19 cellular contexts compared by ENCODE assay signal in the genomic region with DNA sequence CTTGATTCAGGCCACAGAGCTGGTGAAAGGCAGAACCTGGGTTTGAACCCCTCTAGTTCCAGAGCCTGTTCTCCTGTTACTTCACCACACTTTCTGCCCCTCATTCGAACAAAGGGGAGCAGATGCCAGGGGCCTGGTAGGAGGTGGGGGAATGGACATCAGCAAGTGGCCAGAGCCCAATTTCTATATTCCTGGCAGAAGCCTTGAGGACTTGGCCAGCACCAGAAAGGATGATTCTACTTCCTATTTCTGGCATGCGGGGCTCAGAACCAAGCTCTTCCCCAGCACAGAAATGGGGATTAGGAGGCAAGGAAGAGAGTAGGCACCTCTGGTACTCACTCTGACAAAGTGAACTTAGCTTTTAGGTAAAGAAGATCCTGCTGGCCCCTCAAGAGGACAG. TPM values are rescaled to one million over a fixed set of nuclear protein-coding genes. Genes with fewer than 3 reads are reported as not detected.
DNase-seq lines count a peak whose midpoint lies in the region; TF ChIP-seq lines count a peak whose summit lies in the region.
"Had no signal": no experiment of that assay in that cellular context is flagged by ENCODE, and none has a peak within 500 bp of the region (broad histone marks: within the 10 kb centered on the region; RNA-seq: fewer than 3 reads in every experiment).

No MANE protein-coding gene starts in this region.

- no peak overlapping the region for H3T11ph ChIP-seq in H9 (ENCODE audit: low read length)

- H3K4me2 ChIP-seq in H9 (ENCODE audit: insufficient read depth, insufficient read length, low read length) = no peak overlapping the region
- H3K4me2 ChIP-seq: A549 had no signal

- DNase-seq in AG04450 (ENCODE audit: low read depth, low spot score) (no peak), H9 (peak; percentile 13), cerebellar nuclear complex (lab: John Stamatoyannopoulos, UW) (peak; percentile 37 to 74), vagina (ENCODE audit: extremely low spot score in 2 of 2) (peak; percentile 22 to 31), COLO829 (ENCODE audit: low spot score) (no peak), nephron progenitor cell (no peak), chondrocyte (ENCODE audit: low spot score) (no peak)
- DNase-seq: 8988T; ACHN; Caco-2; CD4-positive, alpha-beta memory T cell; DMS153; DND-41; GDM1; GM23248; H7 had no signal

- H3K36me3 ChIP-seq in vagina = no peaks in the 10 kb centered on the region

- H2BK15ac ChIP-seq in H9 (ENCODE audit: low read depth, low read length) = no peak overlapping the region

- no peaks in the 10 kb centered on the region for H3K23me2 ChIP-seq in H9 (ENCODE audit: insufficient read length, low read depth, low read length, poor library complexity, severe bottlenecking)

- H3K9ac ChIP-seq in H9 (ENCODE audit: extremely low read depth, insufficient read length, low read length) = no peak overlapping the region
- H3K9ac ChIP-seq: GM23248 had no signal

- H3K4me3 ChIP-seq in AG04450 (ENCODE audit: low read depth, low read length) (no peak overlapping the region), vagina (no peak overlapping the region)
- H3K4me3 ChIP-seq: A549, GM12878, GM23248 had no signal

- no peak overlapping the region for H3K14ac ChIP-seq in H9 (ENCODE audit: insufficient read depth, low read length)

- no peak overlapping the region for H2AFZ ChIP-seq in H9 (ENCODE audit: low read length)
- H2AFZ ChIP-seq: GM23248 had no signal

- peaks cover 52% of the 10 kb centered on the region; the same call in 1 of the 2 replicates for H3K79me2 ChIP-seq in H9 (ENCODE audit: insufficient read depth, low read length)

- H3K9me3 Mint-ChIP-seq in H9 (no peaks in the 10 kb centered on the region; a peak in 1 of 5 replicates), nephron progenitor cell (no peaks in the 10 kb centered on the region), chondrocyte (ENCODE audit: low read depth) (no peaks in the 10 kb centered on the region)
- H3K9me3 Mint-ChIP-seq: CD4-positive, alpha-beta memory T cell had no signal

- no peak overlapping the region for H4K8ac ChIP-seq in H9 (replicated peaks; ENCODE audit: insufficient read length, low read depth, low read length)

- no peak overlapping the region for H4K91ac ChIP-seq in H9 (ENCODE audit: insufficient read length, low read depth, low read length)

- no peak overlapping the region for H3K18ac ChIP-seq in H9 (ENCODE audit: insufficient read length, low read depth, low read length)

- peak overlapping the region; percentile 31 for H3K27ac ChIP-seq in AG04450 (ENCODE audit: low read depth, low read length)
- no peak overlapping the region for H3K27ac ChIP-seq in H9 (ENCODE audit: insufficient read length, low read depth, low read length)
- H3K27ac ChIP-seq in vagina = no peak overlapping the region
- H3K27ac ChIP-seq: A549, GM23248 had no signal

- no peak overlapping the region for H2BK12ac ChIP-seq in H9 (ENCODE audit: insufficient read length, low read depth, low read length)

- H3K27me3 ChIP-seq in AG04450 (ENCODE audit: control insufficient read depth, insufficient read depth, low read length) (peaks cover 5% of the 10 kb centered on the region), H9 (ENCODE audit: insufficient read depth, low read length) (no peaks in the 10 kb centered on the region), vagina (no peaks in the 10 kb centered on the region)

- H3K4me1 ChIP-seq in H9 (ENCODE audit: insufficient read depth, low read length) (peaks cover 24% of the 10 kb centered on the region; the same call in 1 of the 2 replicates), vagina (no peaks in the 10 kb centered on the region)
- H3K4me1 ChIP-seq: A549, Caco-2 had no signal

- no peaks in the 10 kb centered on the region for H4K20me1 ChIP-seq in H9 (ENCODE audit: control insufficient read depth, insufficient read depth, insufficient read length)

- H4K5ac ChIP-seq in H9 (ENCODE audit: insufficient read length, low read depth, low read length) = no peak overlapping the region

- H3K4me1 Mint-ChIP-seq in H9 (peaks cover 62 to 63% of the 10 kb centered on the region in 2 experiments), nephron progenitor cell (peaks cover 45% of the 10 kb centered on the region), chondrocyte (ENCODE audit: low read depth) (no peaks in the 10 kb centered on the region)
- H3K4me1 Mint-ChIP-seq: CD4-positive, alpha-beta memory T cell had no signal

- intact Hi-C loops in vagina (cut with DNase I) = no loop called here

- WGBS in H9 (ENCODE audit: extremely low coverage, insufficient read length, low lambda C conversion rate) = no CpG with 5 or more reads among the region's 2 CpGs

- no peaks in the 10 kb centered on the region for H3K27me3 Mint-ChIP-seq in H9 (ENCODE audit: low read depth)
- H3K27me3 Mint-ChIP-seq in nephron progenitor cell (ENCODE audit: low read depth, poor library complexity) = peaks cover 3% of the 10 kb centered on the region
- H3K27me3 Mint-ChIP-seq in chondrocyte (ENCODE audit: low read depth) = peaks cover 45% of the 10 kb centered on the region

- no peak overlapping the region for H2AK5ac ChIP-seq in H9 (ENCODE audit: insufficient read length, low read length)

- H3K27ac Mint-ChIP-seq in H9 = no peak overlapping the region
- H3K27ac Mint-ChIP-seq in nephron progenitor cell = no peak overlapping the region
- H3K27ac Mint-ChIP-seq in chondrocyte (ENCODE audit: unreplicated experiment) = no peak overlapping the region
- H3K27ac Mint-ChIP-seq: CD4-positive, alpha-beta memory T cell had no signal

- H3K36me3 Mint-ChIP-seq in H9 (ENCODE audit: insufficient read depth in 1 of 3, low read depth in 3 of 3) = peaks cover 0 to 3% (median 0%) of the 10 kb centered on the region in 3 experiments; a peak in 2 of 7 replicates
- no peaks in the 10 kb centered on the region for H3K36me3 Mint-ChIP-seq in nephron progenitor cell (ENCODE audit: low read depth)
- H3K36me3 Mint-ChIP-seq in chondrocyte (ENCODE audit: low read depth) = no peaks in the 10 kb centered on the region
- H3K36me3 Mint-ChIP-seq: CD4-positive, alpha-beta memory T cell had no signal

- POLR2A ChIA-PET in AG04450 (lab: Yijun Ruan, JAX) = no interaction called here

- H3K4me3 Mint-ChIP-seq in H9 (no peak overlapping the region), nephron progenitor cell (no peak overlapping the region), chondrocyte (ENCODE audit: unreplicated experiment) (no peak overlapping the region)
- H3K4me3 Mint-ChIP-seq: CD4-positive, alpha-beta memory T cell had no signal

- no peak overlapping the region for H3K56ac ChIP-seq in H9 (ENCODE audit: insufficient read length, low read depth, low read length)

- no peak overlapping the region for H3K4ac ChIP-seq in H9 (ENCODE audit: low read depth, low read length)

- H3K79me1 ChIP-seq in H9 (ENCODE audit: insufficient read depth, low read depth, low read length, poor library complexity, severe bottlenecking) = peaks cover 22% of the 10 kb centered on the region

- H2BK5ac ChIP-seq in H9 (ENCODE audit: insufficient read length, low read length) = no peak overlapping the region

- no peaks in the 10 kb centered on the region for H3K9me3 ChIP-seq in AG04450 (ENCODE audit: control insufficient read depth, insufficient read depth, low read length)
- H3K9me3 ChIP-seq in H9 (ENCODE audit: control insufficient read depth, low read depth, low read length) = no peaks in the 10 kb centered on the region
- no peaks in the 10 kb centered on the region for H3K9me3 ChIP-seq in vagina
- H3K9me3 ChIP-seq: A549, Caco-2 had no signal

- TF ChIP-seq CTCF in AG04450 (IDR thresholded peaks at IDR 0.05; ENCODE audit: low read depth, low read length) (no peak), H9 (conservative IDR thresholded peaks at IDR 0.05) (no peak), vagina (IDR thresholded peaks at IDR 0.05) (no peak), nephron progenitor cell (IDR thresholded peaks at IDR 0.05) (no peak), chondrocyte (IDR thresholded peaks at IDR 0.05) (no peak)

- CTCF ChIA-PET in AG04450 (lab: Charles Lee) = no interaction called here

- H3K23ac ChIP-seq in H9 (ENCODE audit: insufficient read length, low read depth, low read length) = no peak overlapping the region

- H2BK20ac ChIP-seq in H9 (ENCODE audit: low read depth, low read length, poor library complexity, severe bottlenecking) = no peak overlapping the region

- H2BK120ac ChIP-seq in H9 (ENCODE audit: low read depth, low read length, poor library complexity, severe bottlenecking) = no peak overlapping the region

- no peak for TF ChIP-seq POLR2A in vagina (IDR thresholded peaks at IDR 0.05)

RNA-seq across cellular contexts. Expression of a gene that starts 49.3 kb away (rescaled TPM):
- polyA plus RNA-seq in AG04450 (2011; rRNA removed) = 0.12 TPM in 1 of 2 replicates, not detected in the other
- polyA minus RNA-seq in AG04450 (2011; rRNA and poly(A)+ RNA removed) = not detected in 2 replicates
- total RNA-seq in H9 (2021) = 124 TPM in 2 replicates
- total RNA-seq in vagina = 3.4 TPM
- 0.15 to 0.23 TPM in 2 of 3 replicates, not detected in the other for total RNA-seq in chondrocyte
- total RNA-seq: Caco-2, GM23248 had no signal
- polyA plus RNA-seq: BJ, GM23248 had no signal

Comparison
In these comparisons a context has a peak if more than half of its experiments do, and no peak if none do; other contexts are left out.
1. DNase-seq: peak in H9 (single experiment), cerebellar nuclear complex (2 of 2) and vagina (2 of 2); none in AG04450 (single experiment), COLO829 (single experiment), nephron progenitor cell (single experiment) and chondrocyte (single experiment).
2. RNA of a gene that starts 49.3 kb away (total RNA-seq): 124 TPM in H9; 3.4 TPM in vagina (single experiment) and 0.15 to 0.23 TPM in chondrocyte; every median in the first group is over 10 times any median in the second.